13 cellular contexts compared by ENCODE assay signal in the genomic region with DNA sequence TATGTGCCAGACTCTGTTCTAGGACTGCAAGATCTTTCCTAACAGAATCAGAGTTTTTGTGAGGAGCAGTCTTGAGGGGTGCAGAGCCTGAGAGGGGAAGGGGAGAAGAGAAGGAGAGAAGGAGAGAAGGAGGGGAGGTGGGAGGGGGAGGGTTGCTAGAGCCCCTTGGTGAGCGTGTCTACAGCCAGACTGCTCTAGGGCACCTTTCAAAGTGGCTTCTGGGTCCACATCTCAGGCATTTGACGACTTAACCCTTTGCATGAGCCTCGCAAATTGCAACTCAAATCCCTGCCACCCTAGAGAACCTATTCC. TPM values are rescaled to one million over a fixed set of nuclear protein-coding genes. Genes with fewer than 3 reads are reported as not detected.
"Had no signal": no experiment of that assay in that cellular context is flagged by ENCODE, and none has a peak within 500 bp of the region (broad histone marks: within the 10 kb centered on the region; RNA-seq: fewer than 3 reads in every experiment).

No MANE protein-coding gene starts in this region.

- H3K27me3 Mint-ChIP-seq: stimulated activated naive CD8-positive, alpha-beta T cell treated with anti-CD3 and anti-CD28 coated beads, Interleukin-15, Interleukin-2, amounts not matched to agents 100 ng/mL and 50 ng/mL, for 24 hours had no signal

- H3K36me3 ChIP-seq: left ventricle myocardium inferior, ovary, upper lobe of left lung had no signal

- H3K27ac ChIP-seq: left ventricle myocardium inferior, ovary, upper lobe of left lung had no signal

- H3K9me3 ChIP-seq: left ventricle myocardium inferior, ovary, upper lobe of left lung had no signal

- H3K4me3 ChIP-seq: left ventricle myocardium inferior, ovary, upper lobe of left lung had no signal

- H3K4me1 Mint-ChIP-seq: activated B cell treated with CpG ODN at 0.5 μM for 24 hours; activated CD4-positive, alpha-beta T cell treated with anti-CD3 and anti-CD28 coated beads, Interleukin-2, amount 10 ng/mL, durations not matched to agents 24 days and 14 days; activated naive CD4-positive, alpha-beta T cell treated with anti-CD3 and anti-CD28 coated beads, Interleukin-2, amount 50 U/mL, for 24 hours had no signal

- H3K4me1 ChIP-seq: left ventricle myocardium inferior had no signal

- H3K27ac Mint-ChIP-seq: activated B cell treated with CpG ODN at 0.5 μM for 24 hours; activated CD4-positive, alpha-beta T cell treated with anti-CD3 and anti-CD28 coated beads, Interleukin-2, amount 10 ng/mL, durations not matched to agents 24 days and 14 days; activated naive CD4-positive, alpha-beta T cell treated with anti-CD3 and anti-CD28 coated beads, Interleukin-2, amount 50 U/mL, for 24 hours; memory B cell; nephron progenitor cell; stimulated activated naive CD8-positive, alpha-beta T cell treated with anti-CD3 and anti-CD28 coated beads, Interleukin-15, Interleukin-2, amounts not matched to agents 100 ng/mL and 50 ng/mL, for 24 hours; T-helper 1 cell treated with Interleukin-12 subunit alpha and Interleukin-12 subunit beta and Interleukin-4 antibody, amounts not matched to agents 30 μg/mL and 1 μg/mL, for 36 hours had no signal

- H3K4me3 Mint-ChIP-seq: activated B cell treated with CpG ODN at 0.5 μM for 24 hours; activated CD4-positive, alpha-beta T cell treated with anti-CD3 and anti-CD28 coated beads, Interleukin-2, amount 10 ng/mL, durations not matched to agents 24 days and 14 days; activated naive CD4-positive, alpha-beta T cell treated with anti-CD3 and anti-CD28 coated beads, Interleukin-2, amount 50 U/mL, for 24 hours; memory B cell; nephron progenitor cell; stimulated activated naive CD8-positive, alpha-beta T cell treated with anti-CD3 and anti-CD28 coated beads, Interleukin-15, Interleukin-2, amounts not matched to agents 100 ng/mL and 50 ng/mL, for 24 hours; T-helper 1 cell treated with Interleukin-12 subunit alpha and Interleukin-12 subunit beta and Interleukin-4 antibody, amounts not matched to agents 30 μg/mL and 1 μg/mL, for 36 hours had no signal

- H3K36me3 Mint-ChIP-seq: activated naive CD4-positive, alpha-beta T cell treated with anti-CD3 and anti-CD28 coated beads, Interleukin-2, amount 50 U/mL, for 24 hours had no signal

- H3K27me3 ChIP-seq: ovary, upper lobe of left lung had no signal

- H3K9me3 Mint-ChIP-seq: activated B cell treated with CpG ODN at 0.5 μM for 24 hours; activated CD4-positive, alpha-beta T cell treated with anti-CD3 and anti-CD28 coated beads, Interleukin-2, amount 10 ng/mL, durations not matched to agents 24 days and 14 days; activated naive CD4-positive, alpha-beta T cell treated with anti-CD3 and anti-CD28 coated beads, Interleukin-2, amount 50 U/mL, for 24 hours; memory B cell; nephron progenitor cell; stimulated activated naive CD8-positive, alpha-beta T cell treated with anti-CD3 and anti-CD28 coated beads, Interleukin-15, Interleukin-2, amounts not matched to agents 100 ng/mL and 50 ng/mL, for 24 hours; T-helper 1 cell treated with Interleukin-12 subunit alpha and Interleukin-12 subunit beta and Interleukin-4 antibody, amounts not matched to agents 30 μg/mL and 1 μg/mL, for 36 hours had no signal

RNA-seq across cellular contexts. Expression of gene LEP, which starts 31.1 kb away (rescaled TPM):
- total RNA-seq: activated B cell treated with CpG ODN at 0.5 μM for 24 hours; activated CD4-positive, alpha-beta T cell treated with anti-CD3 and anti-CD28 coated beads, Interleukin-2, amount 10 ng/mL, durations not matched to agents 24 days and 14 days; frontal cortex; kidney; temporal lobe; upper lobe of left lung had no signal
